8 cellular contexts compared by ENCODE assay signal in the genomic region with DNA sequence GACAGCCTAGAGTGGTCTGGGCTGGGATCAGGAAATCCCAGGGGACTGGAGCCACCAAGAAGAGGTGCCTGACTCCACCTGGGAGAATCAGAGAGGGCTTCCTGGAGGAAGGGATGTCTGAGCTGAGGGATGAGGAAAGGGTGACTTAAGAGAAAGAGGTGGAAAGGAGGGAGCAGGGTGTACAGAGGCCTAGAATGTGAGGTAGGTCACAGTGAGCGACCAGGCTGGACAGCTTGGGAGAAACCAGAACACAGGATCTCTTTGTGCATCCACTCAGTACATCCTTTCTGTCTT. TPM values are rescaled to one million over a fixed set of nuclear protein-coding genes. Genes with fewer than 3 reads are reported as not detected.
DNase-seq lines count a peak whose midpoint lies in the region; ATAC-seq, FAIRE-seq and TF ChIP-seq lines count a peak whose summit lies in the region.

No MANE protein-coding gene starts in this region.

- H3K4me1 ChIP-seq in keratinocyte (ENCODE audit: control insufficient read depth, extremely low read depth, insufficient read depth, low read length) (peaks cover 10% of the 10 kb centered on the region), thoracic aorta (ENCODE audit: control insufficient read depth in 1 of 2, low read depth in 2 of 2) (peaks cover 18 to 30% of the 10 kb centered on the region in 2 donors)

- H3K9me3 Mint-ChIP-seq in activated T-cell treated with anti-CD3 and anti-CD28 coated beads, Interleukin-2, amount 50 U/mL, for 24 hours = no peaks in the 10 kb centered on the region
- no peaks in the 10 kb centered on the region for H3K9me3 Mint-ChIP-seq in activated naive CD8-positive, alpha-beta T cell treated with anti-CD3 and anti-CD28 coated beads for 36 hours

- no peak overlapping the region for H3K27ac ChIP-seq in keratinocyte (ENCODE audit: control insufficient read depth, insufficient read depth, low read length)
- peak overlapping the region; percentile 68 to 86 for H3K27ac ChIP-seq in thoracic aorta

- no peak for FAIRE-seq in keratinocyte (lab: Jason Lieb, UNC)

- H3K79me2 ChIP-seq in keratinocyte (ENCODE audit: control insufficient read depth, insufficient read depth, low read length) = peaks cover 19% of the 10 kb centered on the region

- peaks cover 46% of the 10 kb centered on the region for H3K4me1 Mint-ChIP-seq in activated T-cell treated with anti-CD3 and anti-CD28 coated beads, Interleukin-2, amount 50 U/mL, for 24 hours (ENCODE audit: low read depth)
- peaks cover 28% of the 10 kb centered on the region for H3K4me1 Mint-ChIP-seq in activated naive CD8-positive, alpha-beta T cell treated with anti-CD3 and anti-CD28 coated beads for 36 hours

- peak overlapping the region; percentile 97 for H3K27ac Mint-ChIP-seq in activated T-cell treated with anti-CD3 and anti-CD28 coated beads, Interleukin-2, amount 50 U/mL, for 24 hours
- no peak overlapping the region for H3K27ac Mint-ChIP-seq in activated naive CD8-positive, alpha-beta T cell treated with anti-CD3 and anti-CD28 coated beads for 36 hours

- H3K4me3 Mint-ChIP-seq in activated T-cell treated with anti-CD3 and anti-CD28 coated beads, Interleukin-2, amount 50 U/mL, for 24 hours = peak overlapping the region; percentile 98
- H3K4me3 Mint-ChIP-seq in activated naive CD8-positive, alpha-beta T cell treated with anti-CD3 and anti-CD28 coated beads for 36 hours = peak overlapping the region; percentile 99

- dilution Hi-C loops in keratinocyte (cut with MboI; ENCODE audit: extremely low pct_ligation_motif_present, low sequenced_read_pairs) = no loop called here

- H3K9me1 ChIP-seq in keratinocyte (ENCODE audit: control insufficient read depth, extremely low read depth, insufficient read depth, low read length) = no peaks in the 10 kb centered on the region

- H3K27me3 ChIP-seq in keratinocyte (ENCODE audit: control insufficient read depth, extremely low read depth, insufficient read depth, low read length) (no peaks in the 10 kb centered on the region), thoracic aorta (replicated peaks; ENCODE audit: insufficient read depth) (no peaks in the 10 kb centered on the region)

- no peaks in the 10 kb centered on the region for H3K27me3 Mint-ChIP-seq in activated T-cell treated with anti-CD3 and anti-CD28 coated beads, Interleukin-2, amount 50 U/mL, for 24 hours
- H3K27me3 Mint-ChIP-seq in activated naive CD8-positive, alpha-beta T cell treated with anti-CD3 and anti-CD28 coated beads for 36 hours = peaks cover 6% of the 10 kb centered on the region

- no peaks in the 10 kb centered on the region for H4K20me1 ChIP-seq in keratinocyte (ENCODE audit: control insufficient read depth, extremely low read depth, insufficient read depth, low read length)

- H3K36me3 ChIP-seq in keratinocyte (ENCODE audit: control insufficient read depth in 2 of 2, extremely low read depth in 1 of 2, insufficient read depth in 2 of 2, low read length in 2 of 2) (peaks cover 17 to 20% of the 10 kb centered on the region in 2 experiments), thoracic aorta (peaks cover 14% of the 10 kb centered on the region)

- no peak for TF ChIP-seq CTCF in keratinocyte (optimal IDR thresholded peaks at IDR 0.05 in 1 of 3, IDR thresholded peaks at IDR 0.05 in 1 of 3, conservative IDR thresholded peaks at IDR 0.05 in 1 of 3; ENCODE audit: extremely low read depth in 1 of 3, insufficient read depth in 2 of 3, low read length in 3 of 3)
- no peak for TF ChIP-seq CTCF in thoracic aorta (IDR thresholded peaks at IDR 0.05)

- H3K9ac ChIP-seq in keratinocyte (ENCODE audit: control insufficient read depth, extremely low read depth, insufficient read depth, low read length) = no peak overlapping the region

- H3K9me3 ChIP-seq in keratinocyte (ENCODE audit: control insufficient read depth, low read depth, low read length) (no peaks in the 10 kb centered on the region), thoracic aorta (no peaks in the 10 kb centered on the region)

- no peak overlapping the region for H2AFZ ChIP-seq in keratinocyte (ENCODE audit: control insufficient read depth, low read length)

- DNase-seq in activated T-cell treated with anti-CD3 and anti-CD28 coated beads, Interleukin-2, amount 50 U/mL, for 24 hours = no peak
- no peak for DNase-seq in activated T-cell treated with anti-CD3 and anti-CD28 coated beads for 4 hours
- DNase-seq in activated naive CD8-positive, alpha-beta T cell treated with anti-CD3 and anti-CD28 coated beads for 36 hours = no peak
- no peak for DNase-seq in keratinocyte (ENCODE audit: low read depth, low spot score)
- no peak for DNase-seq in thoracic aorta (ENCODE audit: low spot score)
- DNase-seq in HK-2 (ENCODE audit: unreplicated experiment) = no peak
- DNase-seq in kidney glomerular epithelial cell (lab: John Stamatoyannopoulos, UW) = no peak

- peak overlapping the region; percentile 74 for H3K4me2 ChIP-seq in keratinocyte (ENCODE audit: control insufficient read depth, extremely low read depth, insufficient read depth, low read depth, low read length)

- H3K4me3 ChIP-seq in keratinocyte (ENCODE audit: control insufficient read depth in 2 of 3, extremely low read depth in 1 of 3, insufficient read depth in 2 of 3, low read depth in 1 of 3, low read length in 3 of 3) (peak overlapping the region; percentile 82 to 86 (median 83)), thoracic aorta (peak overlapping the region; percentile 92)

- H3K36me3 Mint-ChIP-seq in activated T-cell treated with anti-CD3 and anti-CD28 coated beads, Interleukin-2, amount 50 U/mL, for 24 hours (ENCODE audit: low read depth) = peaks cover 90% of the 10 kb centered on the region
- H3K36me3 Mint-ChIP-seq in activated naive CD8-positive, alpha-beta T cell treated with anti-CD3 and anti-CD28 coated beads for 36 hours = peaks cover 19% of the 10 kb centered on the region

- ATAC-seq in thoracic aorta (ENCODE audit: insufficient number of reproducible peaks, low FRiP score, low read depth) = no peak
- ATAC-seq in GM18867 (IDR thresholded peaks at IDR 0.05; ENCODE audit: unreplicated experiment) = no peak

RNA-seq across cellular contexts. Expression of gene TBCB, which starts 1.0 kb away (rescaled TPM):
- 10 to 100 TPM; 89.2 to 91.1 TPM for total RNA-seq in activated naive CD8-positive, alpha-beta T cell treated with anti-CD3 and anti-CD28 coated beads for 36 hours
- 179 to 193 TPM (median 183 TPM) in 3 replicates for polyA plus RNA-seq in keratinocyte
- 27.1 TPM for polyA plus RNA-seq in keratinocyte (2011; ENCODE audit: low read depth)
- polyA plus RNA-seq in keratinocyte (2011; cell fraction: cytosol; rRNA removed) = 189 and 218 TPM in 2 replicates
- polyA plus RNA-seq in keratinocyte (2011; cell fraction: nucleus; rRNA removed) = 129 and 137 TPM in 2 replicates
- polyA plus RNA-seq in keratinocyte (2012; ENCODE audit: low replicate concordance) = 150 and 230 TPM in 2 replicates
- polyA minus RNA-seq in keratinocyte = 111 to 205 TPM (median 156 TPM) in 3 replicates
- 167 TPM for polyA minus RNA-seq in keratinocyte (2011; cell fraction: cytosol; rRNA and poly(A)+ RNA removed)
- polyA minus RNA-seq in keratinocyte (2011; cell fraction: nucleus; rRNA and poly(A)+ RNA removed) = 27.0 and 37.3 TPM in 2 replicates
- total RNA-seq in thoracic aorta = 100 to 1,000 TPM; 158 to 260 TPM

RNA-seq across cellular contexts. Expression of gene POLR2I, which starts 1.6 kb away (rescaled TPM):
- 10 to 100 TPM; 93.4 to 94.0 TPM for total RNA-seq in activated naive CD8-positive, alpha-beta T cell treated with anti-CD3 and anti-CD28 coated beads for 36 hours
- polyA plus RNA-seq in keratinocyte = 31.3 to 63.2 TPM (median 34.3 TPM) in 3 replicates
- 70.3 TPM for polyA plus RNA-seq in keratinocyte (2011; ENCODE audit: low read depth)
- 43.2 and 86.9 TPM in 2 replicates for polyA plus RNA-seq in keratinocyte (2011; cell fraction: cytosol; rRNA removed)
- 12.1 and 14.1 TPM in 2 replicates for polyA plus RNA-seq in keratinocyte (2011; cell fraction: nucleus; rRNA removed)
- 130 and 164 TPM in 2 replicates for polyA plus RNA-seq in keratinocyte (2012; ENCODE audit: low replicate concordance)
- polyA minus RNA-seq in keratinocyte = 90.8 to 122 TPM (median 105 TPM) in 3 replicates
- polyA minus RNA-seq in keratinocyte (2011; cell fraction: cytosol; rRNA and poly(A)+ RNA removed) = 149 TPM
- polyA minus RNA-seq in keratinocyte (2011; cell fraction: nucleus; rRNA and poly(A)+ RNA removed) = 15.4 and 17.1 TPM in 2 replicates
- 10 to 100 TPM; 22.1 to 32.6 TPM for total RNA-seq in thoracic aorta

RNA-seq across cellular contexts. Expression of gene OVOL3, which starts 5.3 kb away (rescaled TPM):
- not detected for total RNA-seq in activated naive CD8-positive, alpha-beta T cell treated with anti-CD3 and anti-CD28 coated beads for 36 hours
- not detected in 3 replicates for polyA plus RNA-seq in keratinocyte
- not detected for polyA plus RNA-seq in keratinocyte (2011; ENCODE audit: low read depth)
- not detected in 2 replicates for polyA plus RNA-seq in keratinocyte (2011; cell fraction: cytosol; rRNA removed)
- not detected in 2 replicates for polyA plus RNA-seq in keratinocyte (2011; cell fraction: nucleus; rRNA removed)
- polyA plus RNA-seq in keratinocyte (2012; ENCODE audit: low replicate concordance) = not detected in 2 replicates
- polyA minus RNA-seq in keratinocyte = not detected in 3 replicates
- polyA minus RNA-seq in keratinocyte (2011; cell fraction: cytosol; rRNA and poly(A)+ RNA removed) = not detected
- polyA minus RNA-seq in keratinocyte (2011; cell fraction: nucleus; rRNA and poly(A)+ RNA removed) = not detected in 2 replicates
- total RNA-seq in thoracic aorta = not detected

RNA-seq across cellular contexts. Expression of gene CAPNS1, which starts 23.6 kb away (rescaled TPM):
- total RNA-seq in activated naive CD8-positive, alpha-beta T cell treated with anti-CD3 and anti-CD28 coated beads for 36 hours = 100 to 1,000 TPM; 292 to 307 TPM
- polyA plus RNA-seq in keratinocyte = 778 to 884 TPM (median 832 TPM) in 3 replicates
- 277 TPM for polyA plus RNA-seq in keratinocyte (2011; ENCODE audit: low read depth)
- polyA plus RNA-seq in keratinocyte (2011; cell fraction: cytosol; rRNA removed) = 503 and 570 TPM in 2 replicates
- polyA plus RNA-seq in keratinocyte (2011; cell fraction: nucleus; rRNA removed) = 320 and 355 TPM in 2 replicates
- 573 and 1,064 TPM in 2 replicates for polyA plus RNA-seq in keratinocyte (2012; ENCODE audit: low replicate concordance)
- 875 to 1,429 TPM (median 940 TPM) in 3 replicates for polyA minus RNA-seq in keratinocyte
- 664 TPM for polyA minus RNA-seq in keratinocyte (2011; cell fraction: cytosol; rRNA and poly(A)+ RNA removed)
- polyA minus RNA-seq in keratinocyte (2011; cell fraction: nucleus; rRNA and poly(A)+ RNA removed) = 173 and 211 TPM in 2 replicates
- 100 to 1,000 TPM; 161 to 220 TPM for total RNA-seq in thoracic aorta

RNA-seq across cellular contexts. Expression of gene COX7A1, which starts 36.0 kb away (rescaled TPM):
- total RNA-seq in activated naive CD8-positive, alpha-beta T cell treated with anti-CD3 and anti-CD28 coated beads for 36 hours = not detected
- 1.6 to 7.1 TPM (median 2.6 TPM) in 3 replicates for polyA plus RNA-seq in keratinocyte
- polyA plus RNA-seq in keratinocyte (2011; ENCODE audit: low read depth) = 3.0 TPM
- polyA plus RNA-seq in keratinocyte (2011; cell fraction: cytosol; rRNA removed) = 3.3 and 49.1 TPM in 2 replicates
- 0.53 and 1.0 TPM in 2 replicates for polyA plus RNA-seq in keratinocyte (2011; cell fraction: nucleus; rRNA removed)
- polyA plus RNA-seq in keratinocyte (2012; ENCODE audit: low replicate concordance) = 6.5 and 34.7 TPM in 2 replicates
- polyA minus RNA-seq in keratinocyte = 0.79 to 2.8 TPM (median 1.8 TPM) in 3 replicates
- 3.6 TPM for polyA minus RNA-seq in keratinocyte (2011; cell fraction: cytosol; rRNA and poly(A)+ RNA removed)
- polyA minus RNA-seq in keratinocyte (2011; cell fraction: nucleus; rRNA and poly(A)+ RNA removed) = not detected in 2 replicates
- total RNA-seq in thoracic aorta = 10 to 100 TPM in 1 of 2 donors, 1 to 10 TPM in 1; 6.3 to 41.0 TPM
